Comparison of ENCODE assay signal across 19 cellular contexts in genomic region chr16:86448306-86448705, GRCh38.
"Had no signal": no experiment of that assay in that cellular context is flagged by ENCODE, and none has a peak within 500 bp of the region (broad histone marks: within the 10 kb centered on the region; RNA-seq: fewer than 3 reads in every experiment).

No MANE protein-coding gene starts in this region.

- H3K4me1 ChIP-seq: foreskin keratinocyte had no signal

- H3K27ac ChIP-seq: foreskin keratinocyte, vagina had no signal

- DNase-seq: activated CD4-positive, alpha-beta T cell treated with anti-CD3 and anti-CD28 coated beads, Interleukin-2, amount 10 ng/mL, durations not matched to agents 7 days and 5 days; activated CD8-positive, alpha-beta T cell treated with anti-CD3 and anti-CD28 coated beads, Interleukin-2, amount 10 ng/mL, durations not matched to agents 7 days and 5 days; activated naive CD4-positive, alpha-beta T cell treated with anti-CD3 and anti-CD28 coated beads, Interleukin-2, amount 10 ng/mL, durations not matched to agents 7 days and 5 days; activated naive CD8-positive, alpha-beta T cell treated with anti-CD3 and anti-CD28 coated beads, Interleukin-2, amount 50 U/mL, for 24 hours; activated T-cell treated with anti-CD3 and anti-CD28 coated beads, Interleukin-2, amount 50 U/mL, for 24 hours; anterior cingulate cortex; caudate nucleus; effector memory CD8-positive, alpha-beta T cell; esophagus squamous epithelium; foreskin keratinocyte; occipital lobe; stimulated activated CD4-positive, alpha-beta T cell treated with anti-CD3 and anti-CD28 coated beads, Interleukin-12 subunit alpha, Interleukin-12 subunit beta, amount 100 ng/mL, for 4 hours; stimulated activated CD4-positive, alpha-beta T cell treated with anti-CD3 and anti-CD28 coated beads, Interleukin-1b, Interleukin-23, amount 100 ng/mL, for 48 hours; stimulated activated CD8-positive, alpha-beta memory T cell treated with anti-CD3 and anti-CD28 coated beads, Interleukin-4, amount 100 ng/mL, for 48 hours; stimulated activated naive CD4-positive, alpha-beta T cell; T1000; transverse colon had no signal

- H3K36me3 Mint-ChIP-seq: activated naive CD4-positive, alpha-beta T cell treated with anti-CD3 and anti-CD28 coated beads, Interleukin-2, amount 10 ng/mL, durations not matched to agents 7 days and 5 days; brain had no signal

- H3K27ac Mint-ChIP-seq: activated CD4-positive, alpha-beta T cell treated with anti-CD3 and anti-CD28 coated beads, Interleukin-2, amount 10 ng/mL, durations not matched to agents 7 days and 5 days; activated CD8-positive, alpha-beta T cell treated with anti-CD3 and anti-CD28 coated beads, Interleukin-2, amount 10 ng/mL, durations not matched to agents 7 days and 5 days; activated naive CD4-positive, alpha-beta T cell treated with anti-CD3 and anti-CD28 coated beads, Interleukin-2, amount 10 ng/mL, durations not matched to agents 7 days and 5 days; activated naive CD8-positive, alpha-beta T cell treated with anti-CD3 and anti-CD28 coated beads, Interleukin-2, amount 50 U/mL, for 24 hours; activated T-cell treated with anti-CD3 and anti-CD28 coated beads, Interleukin-2, amount 50 U/mL, for 24 hours; brain; effector memory CD8-positive, alpha-beta T cell had no signal

- H3K4me3 ChIP-seq: esophagus squamous epithelium, transverse colon, vagina had no signal

- H3K36me3 ChIP-seq: esophagus squamous epithelium, transverse colon, vagina had no signal

- H3K9me3 ChIP-seq: esophagus squamous epithelium, transverse colon, vagina had no signal

- H3K4me3 Mint-ChIP-seq: activated CD4-positive, alpha-beta T cell treated with anti-CD3 and anti-CD28 coated beads, Interleukin-2, amount 10 ng/mL, durations not matched to agents 7 days and 5 days; activated CD8-positive, alpha-beta T cell treated with anti-CD3 and anti-CD28 coated beads, Interleukin-2, amount 10 ng/mL, durations not matched to agents 7 days and 5 days; activated naive CD4-positive, alpha-beta T cell treated with anti-CD3 and anti-CD28 coated beads, Interleukin-2, amount 10 ng/mL, durations not matched to agents 7 days and 5 days; activated naive CD8-positive, alpha-beta T cell treated with anti-CD3 and anti-CD28 coated beads, Interleukin-2, amount 50 U/mL, for 24 hours; activated T-cell treated with anti-CD3 and anti-CD28 coated beads, Interleukin-2, amount 50 U/mL, for 24 hours; brain; effector memory CD8-positive, alpha-beta T cell had no signal

- H3K9me3 Mint-ChIP-seq: activated naive CD4-positive, alpha-beta T cell treated with anti-CD3 and anti-CD28 coated beads, Interleukin-2, amount 10 ng/mL, durations not matched to agents 7 days and 5 days; activated naive CD8-positive, alpha-beta T cell treated with anti-CD3 and anti-CD28 coated beads, Interleukin-2, amount 50 U/mL, for 24 hours; activated T-cell treated with anti-CD3 and anti-CD28 coated beads, Interleukin-2, amount 50 U/mL, for 24 hours; effector memory CD8-positive, alpha-beta T cell had no signal

- H3K4me1 Mint-ChIP-seq: activated CD4-positive, alpha-beta T cell treated with anti-CD3 and anti-CD28 coated beads, Interleukin-2, amount 10 ng/mL, durations not matched to agents 7 days and 5 days; brain had no signal

- H3K27me3 ChIP-seq: foreskin keratinocyte, transverse colon, vagina had no signal
